ENCODE assay signal across 10 cellular contexts in genomic region chr3:52195823-52196331, GRCh38. TPM values are rescaled to one million over a fixed set of nuclear protein-coding genes. Genes with fewer than 3 reads are reported as not detected.
A peak's percentile ranks its signal among the peaks of the same experiment; 100 is the strongest.
DNase-seq lines count a peak whose midpoint lies in the region; ATAC-seq and TF ChIP-seq lines count a peak whose summit lies in the region.
"Had no signal": no experiment of that assay in that cellular context is flagged by ENCODE, and none has a peak within 500 bp of the region (broad histone marks: within the 10 kb centered on the region; RNA-seq: fewer than 3 reads in every experiment).

No MANE protein-coding gene starts in this region.

- no peaks in the 10 kb centered on the region for H3K9me3 ChIP-seq in thyroid gland

- H3K27me3 ChIP-seq in thyroid gland: no peaks in the 10 kb centered on the region

- H3K36me3 ChIP-seq in thyroid gland: peaks cover 0 to 3% of the 10 kb centered on the region in 2 donors

- CTCF ChIA-PET in MCF 10A (lab: Yijun Ruan, JAX): no interaction called here

- H3K36me3 Mint-ChIP-seq in IgD-negative memory B cell (peaks cover 2% of the 10 kb centered on the region), MCF 10A (ENCODE audit: insufficient read depth, unreplicated experiment) (peaks cover 17% of the 10 kb centered on the region)

- POLR2A ChIA-PET in MCF 10A (lab: Yijun Ruan, JAX): interaction anchor here (0.7 kb wide), 1 partner anchor 14 kb away, joined by 3 read pairs; no protein-coding TSS in a partner anchor

- peaks cover 29 to 47% of the 10 kb centered on the region in 2 donors for H3K4me1 ChIP-seq in thyroid gland

- H3K9me3 Mint-ChIP-seq in IgD-negative memory B cell: no peaks in the 10 kb centered on the region
- H3K9me3 Mint-ChIP-seq in MCF 10A (ENCODE audit: unreplicated experiment): no peaks in the 10 kb centered on the region
- H3K9me3 Mint-ChIP-seq: naive B cell had no signal

- DNase-seq in MCF 10A (ENCODE audit: unreplicated experiment) (peak; percentile 83), islet precursor cell (peak; percentile 43), thyroid gland (no peak), NCI-H2227 treated with DMSO at 0.1 percent for 48 hours (lab: John Stamatoyannopoulos, UW) (no peak), posterior cingulate gyrus (no peak)
- DNase-seq in central memory CD4-positive, alpha-beta T cell: no peak
- DNase-seq: naive B cell, RPMI8226 had no signal

- no peak for TF ChIP-seq POLR2A in thyroid gland (IDR thresholded peaks at IDR 0.05)

- H3K27me3 Mint-ChIP-seq in IgD-negative memory B cell: no peaks in the 10 kb centered on the region
- H3K27me3 Mint-ChIP-seq in MCF 10A (ENCODE audit: insufficient read depth, unreplicated experiment): no peaks in the 10 kb centered on the region
- H3K27me3 Mint-ChIP-seq: naive B cell had no signal

- H3K27ac Mint-ChIP-seq in IgD-negative memory B cell: peak overlapping the region in 2 of 3 donors; percentile 22 to 29
- no peak overlapping the region for H3K27ac Mint-ChIP-seq in MCF 10A (ENCODE audit: low read depth, unreplicated experiment)

- no TSS peak for BruUV-seq in MCF 10A (replicated peaks; lab: Mats Ljungman, UMichigan)

- WGBS in thyroid gland, 2 donors: 77 to 80% methylated on average over 10 of the region's 10 CpGs

- no peak for ATAC-seq in HG03135 (IDR thresholded peaks at IDR 0.05; ENCODE audit: unreplicated experiment)

- H3K4me3 ChIP-seq in thyroid gland (replicated peaks in 1 of 3): no peak overlapping the region

- H3K4me3 Mint-ChIP-seq in IgD-negative memory B cell (peak overlapping the region in 1 of 4 donors; percentile 12), MCF 10A (ENCODE audit: unreplicated experiment) (no peak overlapping the region)

- H3K4me1 Mint-ChIP-seq in IgD-negative memory B cell (peaks cover 13 to 19% (median 14%) of the 10 kb centered on the region in 3 donors), MCF 10A (ENCODE audit: insufficient read depth, unreplicated experiment) (peaks cover 38% of the 10 kb centered on the region)

- TF ChIP-seq CTCF in MCF 10A (IDR thresholded peaks at IDR 0.05; ENCODE audit: unreplicated experiment) (no peak), thyroid gland (IDR thresholded peaks at IDR 0.05) (no peak)

- intact Hi-C loops in MCF 10A (cut with micrococcal nuclease) (no loop called here), thyroid gland (cut with DNase I) (no loop called here), posterior cingulate gyrus (cut with DNase I) (loop anchor here (5.0 kb wide), 1 partner anchor 81 kb away; the partner anchor contains the start of gene WDR82)

- H3K27ac ChIP-seq in thyroid gland: peak overlapping the region in 2 of 3 donors; percentile 27 to 79

RNA-seq across cellular contexts. Expression of gene ALAS1, which starts 2.1 kb away (rescaled TPM):
- polyA plus RNA-seq in IgD-negative memory B cell: 24.8 TPM
- total RNA-seq in MCF 10A (2022) (29.2 and 35.7 TPM in 2 replicates), thyroid gland (10 to 100 TPM; 27.7 to 51.9 (median 45.9) TPM)

RNA-seq across cellular contexts. Expression of gene TLR9, which starts 29.6 kb away (rescaled TPM):
- polyA plus RNA-seq in IgD-negative memory B cell: 10.4 TPM
- total RNA-seq in MCF 10A (2022): not detected in 2 replicates
- under 1 TPM in 1 of 4 donors, not detected in 3; 0.40 TPM for total RNA-seq in thyroid gland

RNA-seq across cellular contexts. Expression of gene POC1A, which starts 41.7 kb away (rescaled TPM):
- 1.2 TPM for polyA plus RNA-seq in IgD-negative memory B cell
- total RNA-seq in MCF 10A (2022): 7.5 and 9.8 TPM in 2 replicates
- total RNA-seq in thyroid gland: 1 to 10 TPM in 2 of 4 donors, under 1 TPM in 2; 0.40 to 2.8 (median 1.5) TPM

RNA-seq across cellular contexts. Expression of gene TWF2, which starts 43.1 kb away (rescaled TPM):
- 108 TPM for polyA plus RNA-seq in IgD-negative memory B cell
- 30.5 and 47.0 TPM in 2 replicates for total RNA-seq in MCF 10A (2022)
- 10 to 100 TPM; 28.3 to 61.1 (median 50.4) TPM for total RNA-seq in thyroid gland

RNA-seq across cellular contexts. Expression of gene PPM1M, which starts 49.7 kb away (rescaled TPM):
- polyA plus RNA-seq in IgD-negative memory B cell: 51.3 TPM
- total RNA-seq in MCF 10A (2022): 10.4 and 14.0 TPM in 2 replicates
- 10 to 100 TPM; 15.8 to 22.8 (median 18.0) TPM for total RNA-seq in thyroid gland

Comparison
In these comparisons a context has a peak if more than half of its experiments do, and no peak if none do; other contexts are left out.
1. DNase-seq: peak in MCF 10A (single experiment) and islet precursor cell (single experiment); none in thyroid gland (0 of 2), central memory CD4-positive, alpha-beta T cell (single experiment), NCI-H2227 treated with DMSO at 0.1 percent for 48 hours (single experiment) and posterior cingulate gyrus (0 of 10).